Comparison of ENCODE assay signal across 11 cellular contexts in genomic region chr15:77060560-77060959, GRCh38. TPM values are rescaled to one million over a fixed set of nuclear protein-coding genes. Genes with fewer than 3 reads are reported as not detected.
DNase-seq lines count a peak whose midpoint lies in the region; ATAC-seq and TF ChIP-seq lines count a peak whose summit lies in the region.
"Had no signal": no experiment of that assay in that cellular context is flagged by ENCODE, and none has a peak within 500 bp of the region (broad histone marks: within the 10 kb centered on the region; RNA-seq: fewer than 3 reads in every experiment).

No MANE protein-coding gene starts in this region.

- no peaks in the 10 kb centered on the region for H3K9me2 ChIP-seq in Karpas-422 (replicated peaks; ENCODE audit: insufficient read depth, low read length)
- H3K9me2 ChIP-seq in hepatocyte (replicated peaks; ENCODE audit: insufficient read depth) = no peaks in the 10 kb centered on the region

- no peaks in the 10 kb centered on the region for H3K9me3 ChIP-seq in Karpas-422 (ENCODE audit: low read length)
- H3K9me3 ChIP-seq in hepatocyte (ENCODE audit: low read depth) = no peaks in the 10 kb centered on the region
- no peaks in the 10 kb centered on the region for H3K9me3 ChIP-seq in suprapubic skin

- no peak for TF ChIP-seq EP300 in suprapubic skin (IDR thresholded peaks at IDR 0.05)

- H3K27ac ChIP-seq in Karpas-422 (ENCODE audit: low read length) (peak overlapping the region; percentile 54), hepatocyte (no peak overlapping the region), suprapubic skin (peak overlapping the region; percentile 7)
- H3K27ac ChIP-seq: HL-60, parathyroid adenoma had no signal

- H3K4me1 ChIP-seq in Karpas-422 (ENCODE audit: low read length) (peaks cover 66% of the 10 kb centered on the region), hepatocyte (ENCODE audit: insufficient read depth) (peaks cover 76% of the 10 kb centered on the region), suprapubic skin (peaks cover 42% of the 10 kb centered on the region)

- ATAC-seq in HG02642 (IDR thresholded peaks at IDR 0.05; ENCODE audit: poor library complexity, unreplicated experiment) = no peak
- no peak for ATAC-seq in HG03469 (IDR thresholded peaks at IDR 0.05; ENCODE audit: unreplicated experiment)

- peak overlapping the region; percentile 29 for H3K4me2 ChIP-seq in Karpas-422 (ENCODE audit: low read depth, low read length, poor library complexity, severe bottlenecking)
- H3K4me2 ChIP-seq in hepatocyte = peak overlapping the region; percentile 45

- DNase-seq in Karpas-422 = no peak
- DNase-seq in cardiac fibroblast (ENCODE audit: low read depth in 2 of 2) = peak; percentile 63
- DNase-seq in hepatocyte (ENCODE audit: low spot score) = no peak
- no peak for DNase-seq in suprapubic skin (ENCODE audit: low spot score in 2 of 2)
- DNase-seq in NCI-H2081 (lab: John Stamatoyannopoulos, UW) = no peak
- DNase-seq in activated naive CD4-positive, alpha-beta T cell treated with anti-CD3 and anti-CD28 coated beads, Interleukin-2, amount 50 U/mL, for 16 hours = no peak
- DNase-seq: NCI-H1417 treated with DMSO at 0.1 percent for 48 hours had no signal

- TF ChIP-seq CTCF in cardiac fibroblast (IDR thresholded peaks at IDR 0.05; ENCODE audit: low read depth, low read length) (no peak), hepatocyte (IDR thresholded peaks at IDR 0.05; ENCODE audit: poor library complexity) (no peak), suprapubic skin (IDR thresholded peaks at IDR 0.05) (no peak)

- H4K20me1 ChIP-seq in Karpas-422 (ENCODE audit: insufficient read depth, low read depth, low read length) (peaks cover 8% of the 10 kb centered on the region; the same call in 1 of the 2 replicates), hepatocyte (ENCODE audit: insufficient read depth, poor library complexity, severe bottlenecking) (peaks cover 97% of the 10 kb centered on the region)

- H3K36me3 ChIP-seq in Karpas-422 (ENCODE audit: insufficient read depth, low read length) = peaks cover 1% of the 10 kb centered on the region; the same call in 1 of the 2 replicates
- no peaks in the 10 kb centered on the region for H3K36me3 ChIP-seq in hepatocyte (replicated peaks; ENCODE audit: insufficient read depth, low read depth)
- no peaks in the 10 kb centered on the region for H3K36me3 ChIP-seq in suprapubic skin

- H3K4me3 ChIP-seq in Karpas-422 (ENCODE audit: low read length) = no peak overlapping the region
- H3K4me3 ChIP-seq in cardiac fibroblast (replicated peaks in 1 of 2; ENCODE audit: low read depth in 2 of 2, low read length in 2 of 2) = no peak overlapping the region
- peak overlapping the region; percentile 9 for H3K4me3 ChIP-seq in hepatocyte
- no peak overlapping the region for H3K4me3 ChIP-seq in suprapubic skin

- H3K27me3 ChIP-seq in Karpas-422 (ENCODE audit: low read length) (no peaks in the 10 kb centered on the region), hepatocyte (no peaks in the 10 kb centered on the region), suprapubic skin (no peaks in the 10 kb centered on the region)

- H2AFZ ChIP-seq in Karpas-422 (ENCODE audit: low read length) (no peak overlapping the region), hepatocyte (no peak overlapping the region)
- H2AFZ ChIP-seq: parathyroid adenoma had no signal

- H3K9ac ChIP-seq in Karpas-422 (ENCODE audit: low read length) = no peak overlapping the region
- H3K9ac ChIP-seq: parathyroid adenoma had no signal

- no peak for TF ChIP-seq POLR2A in suprapubic skin (IDR thresholded peaks at IDR 0.05)

- H3K79me2 ChIP-seq in Karpas-422 (ENCODE audit: low read length) = peaks cover 97% of the 10 kb centered on the region
- H3K79me2 ChIP-seq in hepatocyte = peaks cover 99% of the 10 kb centered on the region

RNA-seq across cellular contexts. Expression of gene TSPAN3, which starts 10.3 kb away (rescaled TPM):
- total RNA-seq in Karpas-422 (2014; rRNA removed; shearing (Covaris generic); ENCODE audit: low replicate concordance) = 163 and 205 TPM in 2 replicates
- total RNA-seq in hepatocyte = 514 and 616 TPM in 2 replicates
- 497 and 540 TPM in 2 replicates for polyA plus RNA-seq in hepatocyte
- total RNA-seq in suprapubic skin = 100 to 1,000 TPM in 2 of 4 donors, 10 to 100 TPM in 2; 34.0 to 115 (median 93.0) TPM

Comparison
In these comparisons a context has a peak if more than half of its experiments do, and no peak if none do; other contexts are left out.
1. DNase-seq: peak in cardiac fibroblast (2 of 2); none in Karpas-422 (single experiment), hepatocyte (single experiment), suprapubic skin (0 of 2), NCI-H2081 (0 of 2) and activated naive CD4-positive, alpha-beta T cell treated with anti-CD3 and anti-CD28 coated beads, Interleukin-2, amount 50 U/mL, for 16 hours (single experiment).